In genomic region chr3:46670891-46671427, GRCh38 we compare ENCODE assay signal across 2 cellular contexts.
TF ChIP-seq lines count a peak whose summit lies in the region.

No MANE protein-coding gene starts in this region.

TF ChIP-seq in GM23338, 12 proteins besides CTCF, POLR2A, EP300 and RAD21:
- TF ChIP-seq POLR2AphosphoS5 (IDR thresholded peaks at IDR 0.05; ENCODE audit: low read depth) (no peak), EZH2 (IDR thresholded peaks at IDR 0.05; ENCODE audit: low read depth, unreplicated experiment) (no peak), REST (IDR thresholded peaks at IDR 0.05; ENCODE audit: unreplicated experiment) (no peak), CREB1 (CRISPR knock-in tag; IDR thresholded peaks at IDR 0.05; ENCODE audit: low read depth) (no peak), NANOG (IDR thresholded peaks at IDR 0.05; ENCODE audit: borderline replicate concordance) (no peak), ZNF331 (CRISPR knock-in tag; IDR thresholded peaks at IDR 0.05; ENCODE audit: low read depth) (no peak), JUNB (IDR thresholded peaks at IDR 0.05; ENCODE audit: unreplicated experiment) (no peak), ZNF114 (CRISPR knock-in tag; IDR thresholded peaks at IDR 0.05) (no peak), ZNF462 (CRISPR knock-in tag; IDR thresholded peaks at IDR 0.05) (no peak), ETS1 (IDR thresholded peaks at IDR 0.05) (no peak), EZH2phosphoT487 (IDR thresholded peaks at IDR 0.05; ENCODE audit: unreplicated experiment) (no peak), STAT1 (IDR thresholded peaks at IDR 0.05; ENCODE audit: unreplicated experiment) (no peak)

TF ChIP-seq in H1, 55 proteins besides CTCF, POLR2A, EP300 and RAD21:
- TF ChIP-seq KDM5A (IDR thresholded peaks at IDR 0.05; ENCODE audit: low read length) (no peak), ATF3 (IDR thresholded peaks at IDR 0.05; ENCODE audit: insufficient read depth, low read depth, low read length) (no peak), SIRT6 (IDR thresholded peaks at IDR 0.05; ENCODE audit: low read length) (no peak)
TF ChIP-seq in H1: peak in this region for 0.
